In the genomic region with DNA sequence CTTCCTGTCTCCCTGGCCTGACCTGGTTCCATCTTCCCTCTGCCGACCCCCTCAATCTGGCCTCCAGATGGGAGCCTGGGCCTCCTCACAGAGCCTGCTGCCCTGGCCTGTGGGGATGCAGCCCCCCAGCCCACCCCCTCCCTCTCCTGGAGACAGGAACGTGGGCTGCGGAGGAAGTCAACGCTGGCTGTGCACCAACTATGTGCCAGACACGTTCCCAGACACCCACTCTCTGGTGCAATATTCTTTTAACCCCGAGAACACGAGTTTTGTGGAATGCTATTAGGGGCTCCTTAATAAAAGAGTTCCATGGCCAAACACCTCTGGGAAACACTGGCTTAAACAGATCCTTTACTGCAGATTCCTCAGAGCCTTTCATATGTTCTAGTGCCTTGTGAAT, we compare ENCODE assay signal across 15 cellular contexts. TPM values are rescaled to one million over a fixed set of nuclear protein-coding genes. Genes with fewer than 3 reads are reported as not detected.
DNase-seq lines count a peak whose midpoint lies in the region; ATAC-seq and TF ChIP-seq lines count a peak whose summit lies in the region.
"Had no signal": no experiment of that assay in that cellular context is flagged by ENCODE, and none has a peak within 500 bp of the region (broad histone marks: within the 10 kb centered on the region; RNA-seq: fewer than 3 reads in every experiment).

No MANE protein-coding gene starts in this region.

- peaks cover 2% of the 10 kb centered on the region for H3K4me1 ChIP-seq in fibroblast of lung (ENCODE audit: control insufficient read depth, extremely low read depth, insufficient read depth, low read length)
- H3K4me1 ChIP-seq in gastrocnemius medialis: peaks cover 9 to 22% of the 10 kb centered on the region in 2 donors

- H3K27me3 Mint-ChIP-seq in mesothelial cell of epicardium (ENCODE audit: low read depth): no peaks in the 10 kb centered on the region
- no peaks in the 10 kb centered on the region for H3K27me3 Mint-ChIP-seq in activated CD8-positive, alpha-beta T cell treated with anti-CD3 and anti-CD28 coated beads, Interleukin-2, amount 10 ng/mL, durations not matched to agents 7 days and 5 days (ENCODE audit: low read depth)

- H3K4me1 Mint-ChIP-seq in mesothelial cell of epicardium: peaks cover 32% of the 10 kb centered on the region
- no peaks in the 10 kb centered on the region for H3K4me1 Mint-ChIP-seq in activated CD8-positive, alpha-beta T cell treated with anti-CD3 and anti-CD28 coated beads, Interleukin-2, amount 10 ng/mL, durations not matched to agents 7 days and 5 days (ENCODE audit: low read depth)
- H3K4me1 Mint-ChIP-seq: CD14-positive monocyte had no signal

- H3K36me3 ChIP-seq in fibroblast of lung (ENCODE audit: control insufficient read depth, insufficient read depth, low read length): no peaks in the 10 kb centered on the region
- H3K36me3 ChIP-seq in gastrocnemius medialis: peaks cover 0 to 12% of the 10 kb centered on the region in 2 donors

- no peaks in the 10 kb centered on the region for H4K20me1 ChIP-seq in fibroblast of lung (ENCODE audit: control insufficient read depth, extremely low read depth, insufficient read depth, low read length)

- POLR2A ChIA-PET in activated CD8-positive, alpha-beta T cell treated with anti-CD3 and anti-CD28 coated beads, Interleukin-2, amount 10 ng/mL, durations not matched to agents 7 days and 5 days (lab: Charles Lee): no interaction called here

- DNase-seq in AG08396 (ENCODE audit: low spot score): peak; percentile 55
- DNase-seq in HFF-Myc (ENCODE audit: extremely low read depth, low read depth): peak; percentile 90
- DNase-seq in fibroblast of lung (ENCODE audit: low read depth in 2 of 2): peak; percentile 40 to 59
- DNase-seq in mesothelial cell of epicardium (ENCODE audit: low spot score in 2 of 2, unreplicated experiment in 2 of 2): peak in 1 of 2 experiments; percentile 56
- DNase-seq in activated CD8-positive, alpha-beta T cell treated with anti-CD3 and anti-CD28 coated beads, Interleukin-2, amount 10 ng/mL, durations not matched to agents 7 days and 5 days: no peak
- DNase-seq in gastrocnemius medialis: no peak
- DNase-seq in SK-N-DZ (ENCODE audit: low spot score): no peak
- DNase-seq in GDM1 (lab: John Stamatoyannopoulos, UW): no peak
- DNase-seq: DMS 273 treated with DMSO at 0.1 percent for 48 hours, H9, NCI-H1436, NCI-H2029, NCI-H2171 treated with DMSO at 0.1 percent for 48 hours, NCI-H82 had no signal

- ATAC-seq in activated CD8-positive, alpha-beta T cell treated with anti-CD3 and anti-CD28 coated beads, Interleukin-2, amount 10 ng/mL, durations not matched to agents 7 days and 5 days: no peak
- no peak for ATAC-seq in gastrocnemius medialis

- H3K4me3 ChIP-seq in HFF-Myc (replicated peaks; ENCODE audit: low read depth, low read length) (no peak overlapping the region), fibroblast of lung (replicated peaks in 1 of 4; ENCODE audit: control extremely low read depth in 1 of 4, insufficient read depth in 1 of 4, low read depth in 3 of 4, low read length in 4 of 4) (no peak overlapping the region), gastrocnemius medialis (no peak overlapping the region)

- CTCF ChIA-PET in activated CD8-positive, alpha-beta T cell treated with anti-CD3 and anti-CD28 coated beads, Interleukin-2, amount 10 ng/mL, durations not matched to agents 7 days and 5 days (lab: Charles Lee): interaction anchor here (1.8 kb wide), 1 partner anchor 38 kb away, joined by 4 read pairs; no protein-coding TSS in a partner anchor

- H3K27ac ChIP-seq in fibroblast of lung (ENCODE audit: insufficient read depth, low read length) (no peak overlapping the region), gastrocnemius medialis (no peak overlapping the region)

- no peak overlapping the region for H3K9ac ChIP-seq in fibroblast of lung (ENCODE audit: insufficient read depth, low read length)

- no peak overlapping the region for H3K4me2 ChIP-seq in fibroblast of lung (ENCODE audit: extremely low read depth, insufficient read depth, low read length)

- H3K9me3 ChIP-seq in fibroblast of lung (ENCODE audit: control insufficient read depth, insufficient read depth, low read depth, low read length) (no peaks in the 10 kb centered on the region), gastrocnemius medialis (no peaks in the 10 kb centered on the region)

- H3K4me3 Mint-ChIP-seq in mesothelial cell of epicardium: no peak overlapping the region
- H3K4me3 Mint-ChIP-seq in activated CD8-positive, alpha-beta T cell treated with anti-CD3 and anti-CD28 coated beads, Interleukin-2, amount 10 ng/mL, durations not matched to agents 7 days and 5 days: no peak overlapping the region
- H3K4me3 Mint-ChIP-seq: CD14-positive monocyte, H9 had no signal

- TF ChIP-seq CTCF in HFF-Myc (IDR thresholded peaks at IDR 0.05; ENCODE audit: low read depth, low read length, missing control alignments) (no peak), fibroblast of lung (conservative IDR thresholded peaks at IDR 0.05 in 1 of 2, IDR thresholded peaks at IDR 0.05 in 1 of 2; ENCODE audit: low read depth in 1 of 2, low read length in 2 of 2) (no peak), mesothelial cell of epicardium (IDR thresholded peaks at IDR 0.05; ENCODE audit: unreplicated experiment) (no peak), gastrocnemius medialis (IDR thresholded peaks at IDR 0.05 in 4 of 5, conservative IDR thresholded peaks at IDR 0.05 in 1 of 5) (no peak)

- H2AFZ ChIP-seq in fibroblast of lung (ENCODE audit: low read length): no peak overlapping the region

- no peaks in the 10 kb centered on the region for H3K36me3 Mint-ChIP-seq in mesothelial cell of epicardium
- no peaks in the 10 kb centered on the region for H3K36me3 Mint-ChIP-seq in activated CD8-positive, alpha-beta T cell treated with anti-CD3 and anti-CD28 coated beads, Interleukin-2, amount 10 ng/mL, durations not matched to agents 7 days and 5 days (ENCODE audit: low read depth)
- H3K36me3 Mint-ChIP-seq: CD14-positive monocyte had no signal

- H3K79me2 ChIP-seq in fibroblast of lung (ENCODE audit: control insufficient read depth, insufficient read depth, low read length): no peaks in the 10 kb centered on the region

- intact Hi-C loops in gastrocnemius medialis (cut with DNase I; ENCODE audit: low total_unique reads): no loop called here

- TF ChIP-seq POLR2A in gastrocnemius medialis (IDR thresholded peaks at IDR 0.05): no peak

- peak overlapping the region; percentile 78 for H3K27ac Mint-ChIP-seq in mesothelial cell of epicardium
- no peak overlapping the region for H3K27ac Mint-ChIP-seq in activated CD8-positive, alpha-beta T cell treated with anti-CD3 and anti-CD28 coated beads, Interleukin-2, amount 10 ng/mL, durations not matched to agents 7 days and 5 days
- H3K27ac Mint-ChIP-seq: CD14-positive monocyte, H9 had no signal

- in situ Hi-C loops in gastrocnemius medialis (cut with MboI; ENCODE audit: low sequenced_read_pairs in 4 of 4): no loop called here

- H3K27me3 ChIP-seq in fibroblast of lung (ENCODE audit: control insufficient read depth, insufficient read depth, low read length) (peaks cover 3% of the 10 kb centered on the region), gastrocnemius medialis (no peaks in the 10 kb centered on the region)

- H3K9me3 Mint-ChIP-seq in mesothelial cell of epicardium: no peaks in the 10 kb centered on the region
- no peaks in the 10 kb centered on the region for H3K9me3 Mint-ChIP-seq in activated CD8-positive, alpha-beta T cell treated with anti-CD3 and anti-CD28 coated beads, Interleukin-2, amount 10 ng/mL, durations not matched to agents 7 days and 5 days (ENCODE audit: insufficient read depth)
- H3K9me3 Mint-ChIP-seq: CD14-positive monocyte, H9 had no signal

RNA-seq across cellular contexts. Expression of a gene that starts 15.9 kb away (rescaled TPM):
- total RNA-seq in fibroblast of lung: 0.33 and 0.51 TPM in 2 replicates
- 0.06 and 0.07 TPM in 2 replicates for polyA plus RNA-seq in fibroblast of lung
- 0.13 and 0.18 TPM in 2 replicates for polyA plus RNA-seq in fibroblast of lung (2012)
- polyA minus RNA-seq in fibroblast of lung (ENCODE audit: low replicate concordance): not detected in 2 replicates
- 22.5 to 24.1 TPM (median 22.8 TPM) in 3 replicates for total RNA-seq in mesothelial cell of epicardium
- under 1 TPM; 0.26 to 0.83 TPM for total RNA-seq in activated CD8-positive, alpha-beta T cell treated with anti-CD3 and anti-CD28 coated beads, Interleukin-2, amount 10 ng/mL, durations not matched to agents 7 days and 5 days
- 1 to 10 TPM; 2.9 to 6.5 (median 4.0) TPM for total RNA-seq in gastrocnemius medialis
- polyA plus RNA-seq in SK-N-DZ (2014; cell fraction: cytosol; rRNA removed): 0.47 and 0.64 TPM in 2 replicates
- 0.39 TPM in 1 of 2 replicates, not detected in the other for polyA plus RNA-seq in SK-N-DZ (2014; cell fraction: nucleus; rRNA removed)
- total RNA-seq: H9 had no signal

Comparison
In these comparisons a context has a peak if more than half of its experiments do, and no peak if none do; other contexts are left out.
1. DNase-seq: peak in AG08396 (single experiment), HFF-Myc (single experiment) and fibroblast of lung (2 of 2); none in activated CD8-positive, alpha-beta T cell treated with anti-CD3 and anti-CD28 coated beads, Interleukin-2, amount 10 ng/mL, durations not matched to agents 7 days and 5 days (single experiment), gastrocnemius medialis (0 of 2), SK-N-DZ (single experiment) and GDM1 (single experiment).